30 cellular contexts compared by ENCODE assay signal in genomic region chr2:11051280-11051679, GRCh38.
"Had no signal": no experiment of that assay in that cellular context is flagged by ENCODE, and none has a peak within 500 bp of the region (broad histone marks: within the 10 kb centered on the region; RNA-seq: fewer than 3 reads in every experiment).

No MANE protein-coding gene starts in this region.

- H3K27me3 ChIP-seq: hepatocyte, left lung, neural progenitor cell, pancreas, suprapubic skin, tibial artery, vagina had no signal

- H3K4me1 ChIP-seq: heart right ventricle, left lung, lower lobe of right lung, neural progenitor cell, pancreas, prostate gland, suprapubic skin, tibial artery, vagina had no signal

- H3K4me2 ChIP-seq: hepatocyte, neural progenitor cell had no signal

- H3K27me3 Mint-ChIP-seq: type B pancreatic cell had no signal

- H3K36me3 ChIP-seq: heart right ventricle, left lung, lower lobe of right lung, neural progenitor cell, pancreas, prostate gland, suprapubic skin, thoracic aorta, tibial artery, vagina had no signal

- H3K27ac Mint-ChIP-seq: immature natural killer cell; naive thymus-derived CD8-positive, alpha-beta T cell; nephron; stimulated activated effector memory CD8-positive, alpha-beta T cell treated with anti-CD3 and anti-CD28 coated beads, Interleukin-12 subunit alpha, Interleukin-12 subunit beta, amount 100 ng/mL, for 72 hours; stimulated activated naive CD8-positive, alpha-beta T cell treated with anti-CD3 and anti-CD28 coated beads, Interleukin-15, Interleukin-2, amounts not matched to agents 100 ng/mL and 50 ng/mL, for 24 hours; type B pancreatic cell had no signal

- H3K9me3 Mint-ChIP-seq: immature natural killer cell; naive thymus-derived CD8-positive, alpha-beta T cell; nephron; neural progenitor cell; stimulated activated effector memory CD8-positive, alpha-beta T cell treated with anti-CD3 and anti-CD28 coated beads, Interleukin-12 subunit alpha, Interleukin-12 subunit beta, amount 100 ng/mL, for 72 hours; stimulated activated naive CD8-positive, alpha-beta T cell treated with anti-CD3 and anti-CD28 coated beads, Interleukin-15, Interleukin-2, amounts not matched to agents 100 ng/mL and 50 ng/mL, for 24 hours; type B pancreatic cell had no signal

- H3K9me3 ChIP-seq: heart right ventricle, left lung, lower lobe of right lung, pancreas, prostate gland, suprapubic skin, thoracic aorta, tibial artery, vagina had no signal

- ATAC-seq: heart right ventricle; left colon; left lung; lower lobe of right lung; naive thymus-derived CD8-positive, alpha-beta T cell; pancreas; right cardiac atrium; sciatic nerve; stimulated activated effector memory CD8-positive, alpha-beta T cell treated with anti-CD3 and anti-CD28 coated beads, Interleukin-12 subunit alpha, Interleukin-12 subunit beta, amount 100 ng/mL, for 72 hours had no signal

- H3K4me1 Mint-ChIP-seq: immature natural killer cell; naive thymus-derived CD8-positive, alpha-beta T cell; stimulated activated effector memory CD8-positive, alpha-beta T cell treated with anti-CD3 and anti-CD28 coated beads, Interleukin-12 subunit alpha, Interleukin-12 subunit beta, amount 100 ng/mL, for 72 hours had no signal

- H3K9ac ChIP-seq: neural progenitor cell had no signal

- H3K27ac ChIP-seq: heart right ventricle, hepatocyte, left lung, lower lobe of right lung, neural progenitor cell, pancreas, prostate gland, skin epidermis, suprapubic skin, thoracic aorta, tibial artery, vagina had no signal

- DNase-seq: heart right ventricle; immature natural killer cell; kidney; left colon; left lung; lower lobe of right lung; mammary epithelial cell; mesenchymal stem cell; naive thymus-derived CD8-positive, alpha-beta T cell; pancreas; posterior cingulate gyrus; retina; right cardiac atrium; stimulated activated CD4-positive, alpha-beta T cell treated with anti-CD3 and anti-CD28 coated beads, Interleukin-12 subunit alpha, Interleukin-12 subunit beta, amount 100 ng/mL, for 4 hours; stimulated activated CD4-positive, alpha-beta T cell treated with anti-CD3 and anti-CD28 coated beads, Interleukin-15, amount 100 ng/mL, for 24 hours; stimulated activated CD4-positive, alpha-beta T cell treated with anti-CD3 and anti-CD28 coated beads, Interleukin-4, amount 100 ng/mL, for 24 hours; stimulated activated naive CD4-positive, alpha-beta T cell; tibial artery had no signal

- H3K36me3 Mint-ChIP-seq: immature natural killer cell; naive thymus-derived CD8-positive, alpha-beta T cell; neural progenitor cell; stimulated activated effector memory CD8-positive, alpha-beta T cell treated with anti-CD3 and anti-CD28 coated beads, Interleukin-12 subunit alpha, Interleukin-12 subunit beta, amount 100 ng/mL, for 72 hours; type B pancreatic cell had no signal

- H3K4me3 ChIP-seq: heart right ventricle, hepatocyte, left lung, lower lobe of right lung, neural progenitor cell, pancreas, prostate gland, skin epidermis, suprapubic skin, thoracic aorta, tibial artery, vagina had no signal

- H3K79me2 ChIP-seq: hepatocyte had no signal

- H2AFZ ChIP-seq: hepatocyte, neural progenitor cell had no signal

- H3K4me3 Mint-ChIP-seq: immature natural killer cell; nephron; neural progenitor cell; stimulated activated effector memory CD8-positive, alpha-beta T cell treated with anti-CD3 and anti-CD28 coated beads, Interleukin-12 subunit alpha, Interleukin-12 subunit beta, amount 100 ng/mL, for 72 hours; stimulated activated naive CD8-positive, alpha-beta T cell treated with anti-CD3 and anti-CD28 coated beads, Interleukin-15, Interleukin-2, amounts not matched to agents 100 ng/mL and 50 ng/mL, for 24 hours; type B pancreatic cell had no signal
